Comparison of ENCODE assay signal across 12 cellular contexts in the genomic region with DNA sequence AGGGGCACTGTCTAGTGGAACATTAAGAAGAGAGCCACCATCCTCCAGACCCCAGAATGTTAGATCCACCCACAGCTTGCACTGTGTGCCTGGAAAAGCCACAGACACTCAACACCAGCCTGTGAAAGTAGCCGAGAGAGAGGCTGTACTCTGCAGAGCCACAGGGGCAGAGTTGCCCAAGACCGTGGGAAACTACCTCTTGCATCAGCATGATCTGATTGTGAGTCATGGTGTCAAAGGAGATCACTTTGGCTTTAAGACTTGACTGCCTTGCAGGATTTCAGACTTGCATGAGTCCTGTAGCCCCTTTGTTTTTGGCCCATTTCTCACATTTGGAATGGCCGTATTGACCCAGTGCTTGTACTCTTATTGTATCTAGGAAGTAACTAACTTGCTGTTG.
DNase-seq lines count a peak whose midpoint lies in the region; FAIRE-seq and TF ChIP-seq lines count a peak whose summit lies in the region.
"Had no signal": no experiment of that assay in that cellular context is flagged by ENCODE, and none has a peak within 500 bp of the region (broad histone marks: within the 10 kb centered on the region; RNA-seq: fewer than 3 reads in every experiment).

No MANE protein-coding gene starts in this region.

- peaks cover 6% of the 10 kb centered on the region for H3K36me3 Mint-ChIP-seq in activated naive CD4-positive, alpha-beta T cell treated with anti-CD3 and anti-CD28 coated beads for 36 hours (ENCODE audit: low read depth)

- peaks cover 10% of the 10 kb centered on the region for H3K9me3 Mint-ChIP-seq in activated naive CD4-positive, alpha-beta T cell treated with anti-CD3 and anti-CD28 coated beads for 36 hours

- no peak for TF ChIP-seq CTCF in PC-9 (conservative IDR thresholded peaks at IDR 0.05)
- TF ChIP-seq CTCF in fibroblast of mammary gland (conservative IDR thresholded peaks at IDR 0.05; ENCODE audit: control insufficient read depth, insufficient read depth, low read depth, low read length) = no peak
- TF ChIP-seq CTCF in stomach (IDR thresholded peaks at IDR 0.05) = no peak

- H3K9me3 ChIP-seq in PC-9 (ENCODE audit: insufficient read depth, low read depth) (no peaks in the 10 kb centered on the region; the same call in 1 of the 2 replicates), stomach (peaks cover 0 to 3% (median 0%) of the 10 kb centered on the region in 4 donors)

- no peaks in the 10 kb centered on the region for H3K9me2 ChIP-seq in PC-9 (ENCODE audit: insufficient read depth)

- H3K27me3 ChIP-seq in PC-9 (ENCODE audit: insufficient read depth, low read depth) (no peaks in the 10 kb centered on the region), stomach (no peaks in the 10 kb centered on the region)
- H3K27me3 ChIP-seq: BLaER1 treated with 17β-estradiol and CSF1 and Interleukin-3, amounts not matched to agents 10 nM and 100 nM; cardiac muscle cell had no signal

- POLR2A ChIA-PET in PC-9 (lab: Charles Lee; ENCODE audit: unreplicated experiment) = no interaction called here

- H3K36me3 ChIP-seq in PC-9 (ENCODE audit: low read depth) (no peaks in the 10 kb centered on the region), stomach (no peaks in the 10 kb centered on the region)
- H3K36me3 ChIP-seq: BLaER1 treated with 17β-estradiol and CSF1 and Interleukin-3, amounts not matched to agents 10 nM and 100 nM; cardiac muscle cell had no signal

- H3K4me1 ChIP-seq in PC-9 (replicated peaks; ENCODE audit: insufficient read depth) (no peaks in the 10 kb centered on the region), stomach (peaks cover 0 to 6% (median 0%) of the 10 kb centered on the region in 4 donors)

- TF ChIP-seq EP300 in stomach (IDR thresholded peaks at IDR 0.05) = no peak

- H3K4me3 ChIP-seq in PC-9 (no peak overlapping the region), fibroblast of mammary gland (ENCODE audit: control insufficient read depth, low read depth, low read length) (no peak overlapping the region), stomach (no peak overlapping the region)
- H3K4me3 ChIP-seq: BLaER1 treated with 17β-estradiol and CSF1 and Interleukin-3, amounts not matched to agents 10 nM and 100 nM; cardiac muscle cell had no signal

- H4K20me1 ChIP-seq in PC-9 (ENCODE audit: insufficient read depth) = no peaks in the 10 kb centered on the region
- H4K20me1 ChIP-seq: BLaER1 treated with 17β-estradiol and CSF1 and Interleukin-3, amounts not matched to agents 10 nM and 100 nM had no signal

- H3K4me3 Mint-ChIP-seq in activated naive CD4-positive, alpha-beta T cell treated with anti-CD3 and anti-CD28 coated beads for 36 hours = no peak overlapping the region
- H3K4me3 Mint-ChIP-seq: HFFc6 had no signal

- H3F3A ChIP-seq in PC-9 (ENCODE audit: insufficient read depth, low read depth) = no peaks in the 10 kb centered on the region

- peaks cover 3% of the 10 kb centered on the region for H3K4me1 Mint-ChIP-seq in activated naive CD4-positive, alpha-beta T cell treated with anti-CD3 and anti-CD28 coated beads for 36 hours (ENCODE audit: low read depth)

- FAIRE-seq in frontal cortex (lab: Jason Lieb, UNC) = no peak

- H3K27ac ChIP-seq in PC-9 (no peak overlapping the region), stomach (no peak overlapping the region)
- H3K27ac ChIP-seq: BLaER1 treated with 17β-estradiol and CSF1 and Interleukin-3, amounts not matched to agents 10 nM and 100 nM; cardiac muscle cell had no signal

- CTCF ChIA-PET in activated naive CD4-positive, alpha-beta T cell treated with anti-CD3 and anti-CD28 coated beads for 36 hours (lab: Charles Lee) = no interaction called here
- CTCF ChIA-PET in PC-9 (lab: Charles Lee) = no interaction called here

- peak; percentile 51 for DNase-seq in activated naive CD4-positive, alpha-beta T cell treated with anti-CD3 and anti-CD28 coated beads for 36 hours
- no peak for DNase-seq in activated naive CD4-positive, alpha-beta T cell treated with anti-CD3 and anti-CD28 coated beads, Interleukin-2, amount 50 U/mL, for 16 hours
- DNase-seq in PC-9 (peak; percentile 7 to 60), fibroblast of mammary gland (ENCODE audit: low read depth) (peak; percentile 80), stomach (peak; percentile 27), frontal cortex (ENCODE audit: low spot score in 2 of 2) (no peak), T-helper 9 cell (no peak), D341Med (ENCODE audit: low spot score) (no peak)
- DNase-seq: activated CD4-positive, alpha-beta T cell treated with anti-CD3 and anti-CD28 coated beads, Interleukin-2, amount 50 U/mL, for 1 hour; HFFc6 had no signal

- 73 to 86% (median 78%) methylated on average over 3 of the region's 3 CpGs for WGBS in stomach, 5 donors

- no TSS peak for BruUV-seq in PC-9 (replicated peaks; lab: Mats Ljungman, UMichigan)

- H3K27ac Mint-ChIP-seq in activated naive CD4-positive, alpha-beta T cell treated with anti-CD3 and anti-CD28 coated beads for 36 hours = no peak overlapping the region
- H3K27ac Mint-ChIP-seq: HFFc6 had no signal

- H3K79me2 ChIP-seq in PC-9 (ENCODE audit: low read depth) = no peaks in the 10 kb centered on the region

- H3K27me3 Mint-ChIP-seq in activated naive CD4-positive, alpha-beta T cell treated with anti-CD3 and anti-CD28 coated beads for 36 hours (ENCODE audit: low read depth) = no peaks in the 10 kb centered on the region

- no peak overlapping the region for H3K4me2 ChIP-seq in PC-9

- intact Hi-C loops in activated naive CD4-positive, alpha-beta T cell treated with anti-CD3 and anti-CD28 coated beads for 36 hours (cut with micrococcal nuclease) = no loop called here
- intact Hi-C loops in PC-9 (cut with micrococcal nuclease; ENCODE audit: unreplicated experiment) = no loop called here
- intact Hi-C loops in stomach (cut with DNase I; ENCODE audit: low total_unique reads) = no loop called here

- no peak overlapping the region for H2AFZ ChIP-seq in PC-9

- TF ChIP-seq POLR2A in stomach (IDR thresholded peaks at IDR 0.05) = no peak

Comparison
In these comparisons a context has a peak if more than half of its experiments do, and no peak if none do; other contexts are left out.
1. DNase-seq: peak in activated naive CD4-positive, alpha-beta T cell treated with anti-CD3 and anti-CD28 coated beads for 36 hours (single experiment), PC-9 (2 of 2), fibroblast of mammary gland (single experiment) and stomach (single experiment); none in activated naive CD4-positive, alpha-beta T cell treated with anti-CD3 and anti-CD28 coated beads, Interleukin-2, amount 50 U/mL, for 16 hours (single experiment), frontal cortex (0 of 2), T-helper 9 cell (single experiment) and D341Med (single experiment).